12 cellular contexts compared by ENCODE assay signal in genomic region chr17:81037783-81038733, GRCh38. TPM values are rescaled to one million over a fixed set of nuclear protein-coding genes. Genes with fewer than 3 reads are reported as not detected.
DNase-seq lines count a peak whose midpoint lies in the region; ATAC-seq, FAIRE-seq and TF ChIP-seq lines count a peak whose summit lies in the region.
"Had no signal": no experiment of that assay in that cellular context is flagged by ENCODE, and none has a peak within 500 bp of the region (broad histone marks: within the 10 kb centered on the region; RNA-seq: fewer than 3 reads in every experiment).

No MANE protein-coding gene starts in this region.

- no peaks in the 10 kb centered on the region for H3K9me3 ChIP-seq in upper lobe of right lung

- TF ChIP-seq CTCF in epithelial cell of esophagus (IDR thresholded peaks at IDR 0.05; ENCODE audit: insufficient read depth, low read depth, low read length, missing control alignments), result no peak
- TF ChIP-seq CTCF in upper lobe of right lung (IDR thresholded peaks at IDR 0.05), result no peak

- no peak overlapping the region for H3K18ac ChIP-seq in mesendoderm (ENCODE audit: low read length)

- no peak overlapping the region for H2AK5ac ChIP-seq in mesendoderm (ENCODE audit: low read length)

- DNase-seq in NCI-H446 treated with DMSO at 0.1 percent for 48 hours (lab: John Stamatoyannopoulos, UW), result peak; percentile 13
- DNase-seq in NCI-H446 (lab: John Stamatoyannopoulos, UW), result no peak
- no peak for DNase-seq in epithelial cell of esophagus (ENCODE audit: low read depth)
- peak; percentile 40 for DNase-seq in mesendoderm
- no peak for DNase-seq in upper lobe of right lung
- DNase-seq in pons (ENCODE audit: low spot score), result no peak
- no peak for DNase-seq in MV-4-11 (lab: John Stamatoyannopoulos, UW)
- no peak for DNase-seq in HTR-8/SVneo (ENCODE audit: insufficient read length, low spot score)
- DNase-seq: GOT3, NCI-H2029 treated with DMSO at 0.1 percent for 48 hours, occipital lobe had no signal

- no peak overlapping the region for H2BK120ac ChIP-seq in mesendoderm (ENCODE audit: low read depth, low read length)

- no peak overlapping the region for H3K23ac ChIP-seq in mesendoderm (ENCODE audit: low read length)

- no peaks in the 10 kb centered on the region for H3K79me2 ChIP-seq in mesendoderm (ENCODE audit: control insufficient read depth, insufficient read depth, low read length)

- H3K4me2 ChIP-seq in mesendoderm (ENCODE audit: low read length), result no peak overlapping the region

- no peak for ATAC-seq in upper lobe of right lung

- no CpG with 5 or more reads among the region's 31 CpGs for WGBS in mesendoderm (ENCODE audit: extremely low coverage, insufficient coverage, low lambda C conversion rate)

- no peak overlapping the region for H2BK15ac ChIP-seq in mesendoderm (replicated peaks; ENCODE audit: low read depth)

- no peaks in the 10 kb centered on the region for H3K36me3 ChIP-seq in mesendoderm (ENCODE audit: control insufficient read depth, insufficient read depth, low read length)
- no peaks in the 10 kb centered on the region for H3K36me3 ChIP-seq in upper lobe of right lung

- H3K27ac ChIP-seq in mesendoderm (ENCODE audit: low read depth, low read length) (no peak overlapping the region), upper lobe of right lung (peak overlapping the region; percentile 33)
- H3K27ac ChIP-seq: SJSA1 had no signal

- FAIRE-seq in HTR-8/SVneo (lab: Jason Lieb, UNC), result no peak

- H4K5ac ChIP-seq in mesendoderm (ENCODE audit: low read length), result no peak overlapping the region

- H3K4me3 ChIP-seq in epithelial cell of esophagus (ENCODE audit: low read length) (peak overlapping the region; percentile 81), mesendoderm (ENCODE audit: low read length) (no peak overlapping the region), upper lobe of right lung (peak overlapping the region; percentile 64)
- H3K4me3 ChIP-seq: SJSA1 had no signal

- H3K4ac ChIP-seq in mesendoderm (ENCODE audit: low read depth, low read length), result no peak overlapping the region

- H3K9ac ChIP-seq in mesendoderm (ENCODE audit: low read length), result no peak overlapping the region

- H3K56ac ChIP-seq in mesendoderm (ENCODE audit: low read length), result no peak overlapping the region

- H3K4me1 ChIP-seq in mesendoderm (ENCODE audit: control insufficient read depth, low read depth, low read length), result no peaks in the 10 kb centered on the region
- H3K4me1 ChIP-seq in upper lobe of right lung, result peaks cover 60% of the 10 kb centered on the region

- intact Hi-C loops in upper lobe of right lung (cut with DNase I), result no loop called here

- no peak overlapping the region for H2BK5ac ChIP-seq in mesendoderm (ENCODE audit: low read length)

- H4K8ac ChIP-seq in mesendoderm (ENCODE audit: low read depth, low read length), result no peak overlapping the region

- peaks cover 14% of the 10 kb centered on the region for H3K79me1 ChIP-seq in mesendoderm (ENCODE audit: low read length)

- H3K27me3 ChIP-seq in mesendoderm (ENCODE audit: insufficient read depth, low read length, poor library complexity) (no peaks in the 10 kb centered on the region), upper lobe of right lung (no peaks in the 10 kb centered on the region)

RNA-seq across cellular contexts. Expression of gene BAIAP2, which starts 3.1 kb away (rescaled TPM):
- polyA plus RNA-seq in mesendoderm (2013, experiment 1 of 2), result 12.3 TPM
- polyA plus RNA-seq in mesendoderm (2013, experiment 2 of 2), result 11.6 TPM
- 139 TPM for total RNA-seq in upper lobe of right lung

RNA-seq across cellular contexts. Expression of gene CHMP6, which starts 46.4 kb away (rescaled TPM):
- 11.6 TPM for polyA plus RNA-seq in mesendoderm (2013, experiment 1 of 2)
- polyA plus RNA-seq in mesendoderm (2013, experiment 2 of 2), result 11.8 TPM
- total RNA-seq in upper lobe of right lung, result 29.9 TPM

Comparison
In these comparisons a context has a peak if more than half of its experiments do, and no peak if none do; other contexts are left out.
1. DNase-seq: peak in NCI-H446 treated with DMSO at 0.1 percent for 48 hours (single experiment) and mesendoderm (single experiment); none in NCI-H446 (0 of 2), epithelial cell of esophagus (single experiment), upper lobe of right lung (single experiment), pons (single experiment), MV-4-11 (single experiment) and HTR-8/SVneo (single experiment).